1 cellular context compared by ENCODE assay signal in genomic region chr7:157357129-157358040, GRCh38.
TF ChIP-seq lines count a peak whose summit lies in the region.

No MANE protein-coding gene starts in this region.

TF ChIP-seq in GM23338, 12 proteins besides CTCF, POLR2A, EP300 and RAD21 (continued from another document):
- no peak for TF ChIP-seq ZNF462 (CRISPR knock-in tag; IDR thresholded peaks at IDR 0.05)
- TF ChIP-seq EZH2 (IDR thresholded peaks at IDR 0.05; ENCODE audit: low read depth, unreplicated experiment): no peak
- no peak for TF ChIP-seq POLR2AphosphoS5 (IDR thresholded peaks at IDR 0.05; ENCODE audit: low read depth)
- no peak for TF ChIP-seq JUNB (IDR thresholded peaks at IDR 0.05; ENCODE audit: unreplicated experiment)
